In genomic region chr3:115825046-115825445, GRCh38 we compare ENCODE assay signal across 27 cellular contexts.
DNase-seq lines count a peak whose midpoint lies in the region; ATAC-seq, FAIRE-seq and TF ChIP-seq lines count a peak whose summit lies in the region.
"Had no signal": no experiment of that assay in that cellular context is flagged by ENCODE, and none has a peak within 500 bp of the region (broad histone marks: within the 10 kb centered on the region; RNA-seq: fewer than 3 reads in every experiment).

No MANE protein-coding gene starts in this region.

- no peaks in the 10 kb centered on the region for H3K36me3 ChIP-seq in mammary epithelial cell (ENCODE audit: insufficient read depth, low read length)
- H3K36me3 ChIP-seq in keratinocyte (ENCODE audit: control insufficient read depth in 2 of 2, extremely low read depth in 1 of 2, insufficient read depth in 2 of 2, low read length in 2 of 2) = no peaks in the 10 kb centered on the region
- H3K36me3 ChIP-seq: cardiac muscle cell, esophagus muscularis mucosa, pancreas, sigmoid colon, transverse colon had no signal

- H3K9me1 ChIP-seq in keratinocyte (ENCODE audit: control insufficient read depth, extremely low read depth, insufficient read depth, low read length) = no peaks in the 10 kb centered on the region

- WGBS in A549 (ENCODE audit: missing lambda C conversion rate) = 30% methylated on average over 2 of the region's 2 CpGs
- WGBS in mammary epithelial cell (ENCODE audit: low coverage, missing lambda C conversion rate) = 50% methylated on average over 2 of the region's 2 CpGs

- H3K4me3 ChIP-seq in A549 = no peak overlapping the region
- no peak overlapping the region for H3K4me3 ChIP-seq in mammary epithelial cell (replicated peaks in 1 of 3; ENCODE audit: insufficient read depth in 1 of 3, low read depth in 2 of 3, low read length in 3 of 3)
- no peak overlapping the region for H3K4me3 ChIP-seq in keratinocyte (ENCODE audit: control insufficient read depth in 2 of 3, extremely low read depth in 1 of 3, insufficient read depth in 2 of 3, low read depth in 1 of 3, low read length in 3 of 3)
- H3K4me3 ChIP-seq: cardiac muscle cell, esophagus muscularis mucosa, pancreas, sigmoid colon, transverse colon had no signal

- CTCF ChIA-PET in A549 (lab: Yijun Ruan, JAX) (interaction anchor here (0.6 to 2.2 kb wide), 3 partner anchors 10 to 41 kb away, joined by 3 to 6 read pairs (median 4); no protein-coding TSS in a partner anchor), mammary epithelial cell (lab: Charles Lee; ENCODE audit: low non-redundant PET) (interaction anchor here (0.6 kb wide), 1 partner anchor 131 kb away, joined by 3 read pairs; no protein-coding TSS in a partner anchor)

- no peak overlapping the region for H3K4me3 Mint-ChIP-seq in stimulated activated effector memory CD8-positive, alpha-beta T cell treated with anti-CD3 and anti-CD28 coated beads, Interleukin-12 subunit alpha, Interleukin-12 subunit beta, amount 100 ng/mL, for 72 hours
- H3K4me3 Mint-ChIP-seq: activated CD4-positive, alpha-beta memory T cell treated with anti-CD3 and anti-CD28 coated beads, Interleukin-2, amount 10 ng/mL, durations not matched to agents 7 days and 5 days; activated T-cell treated with anti-CD3 and anti-CD28 coated beads, Interleukin-2, amount 50 U/mL, for 4 hours; memory B cell; naive thymus-derived CD8-positive, alpha-beta T cell; stimulated activated naive CD8-positive, alpha-beta T cell treated with anti-CD3 and anti-CD28 coated beads, Interleukin-15, Interleukin-2, amounts not matched to agents 100 ng/mL and 50 ng/mL, for 24 hours had no signal

- no peaks in the 10 kb centered on the region for H3K9me3 Mint-ChIP-seq in stimulated activated effector memory CD8-positive, alpha-beta T cell treated with anti-CD3 and anti-CD28 coated beads, Interleukin-12 subunit alpha, Interleukin-12 subunit beta, amount 100 ng/mL, for 72 hours
- H3K9me3 Mint-ChIP-seq: activated CD4-positive, alpha-beta memory T cell treated with anti-CD3 and anti-CD28 coated beads, Interleukin-2, amount 10 ng/mL, durations not matched to agents 7 days and 5 days; activated naive CD4-positive, alpha-beta T cell treated with anti-CD3 and anti-CD28 coated beads, Interleukin-2, amount 50 U/mL, for 72 hours; activated T-cell treated with anti-CD3 and anti-CD28 coated beads, Interleukin-2, amount 50 U/mL, for 4 hours; memory B cell; naive thymus-derived CD8-positive, alpha-beta T cell; stimulated activated naive CD8-positive, alpha-beta T cell treated with anti-CD3 and anti-CD28 coated beads, Interleukin-15, Interleukin-2, amounts not matched to agents 100 ng/mL and 50 ng/mL, for 24 hours had no signal

- FAIRE-seq in A549 (lab: Jason Lieb, UNC) = no peak
- peak; percentile 97 for FAIRE-seq in keratinocyte (lab: Jason Lieb, UNC)
- FAIRE-seq: A204.1, kidney, pancreas had no signal

- H3K27me3 ChIP-seq in mammary epithelial cell (ENCODE audit: insufficient read depth, low read length) (no peaks in the 10 kb centered on the region), keratinocyte (ENCODE audit: control insufficient read depth, extremely low read depth, insufficient read depth, low read length) (no peaks in the 10 kb centered on the region)
- H3K27me3 ChIP-seq: cardiac muscle cell, esophagus muscularis mucosa, pancreas, sigmoid colon, transverse colon had no signal

- H2AFZ ChIP-seq in mammary epithelial cell (ENCODE audit: low read depth, low read length) (peak overlapping the region; percentile 16), keratinocyte (ENCODE audit: control insufficient read depth, low read length) (no peak overlapping the region)

- no peak for TF ChIP-seq RAD21 in A549 (conservative IDR thresholded peaks at IDR 0.05 in 1 of 2, IDR thresholded peaks at IDR 0.05 in 1 of 2)

- ATAC-seq in A549 = no peak
- no peak for ATAC-seq in GM18519 (IDR thresholded peaks at IDR 0.05; ENCODE audit: low FRiP score, unreplicated experiment)
- ATAC-seq in GM19023 (IDR thresholded peaks at IDR 0.05; ENCODE audit: unreplicated experiment) = no peak
- ATAC-seq in stimulated activated effector memory CD8-positive, alpha-beta T cell treated with anti-CD3 and anti-CD28 coated beads, Interleukin-12 subunit alpha, Interleukin-12 subunit beta, amount 100 ng/mL, for 72 hours = no peak
- ATAC-seq: activated naive CD4-positive, alpha-beta T cell treated with anti-CD3 and anti-CD28 coated beads, Interleukin-2, amount 50 U/mL, for 72 hours; activated T-cell treated with anti-CD3 and anti-CD28 coated beads, Interleukin-2, amount 50 U/mL, for 4 hours; naive thymus-derived CD8-positive, alpha-beta T cell had no signal

- H3K36me3 Mint-ChIP-seq in stimulated activated effector memory CD8-positive, alpha-beta T cell treated with anti-CD3 and anti-CD28 coated beads, Interleukin-12 subunit alpha, Interleukin-12 subunit beta, amount 100 ng/mL, for 72 hours = no peaks in the 10 kb centered on the region
- H3K36me3 Mint-ChIP-seq: activated naive CD4-positive, alpha-beta T cell treated with anti-CD3 and anti-CD28 coated beads, Interleukin-2, amount 50 U/mL, for 72 hours; memory B cell; naive thymus-derived CD8-positive, alpha-beta T cell had no signal

- in situ Hi-C loops in mammary epithelial cell (cut with MboI; ENCODE audit: low sequenced_read_pairs in 2 of 2) = no loop called here

- intact Hi-C loops in mammary epithelial cell (cut with micrococcal nuclease) = no loop called here

- H3K79me2 ChIP-seq in mammary epithelial cell (ENCODE audit: insufficient read depth, low read length) (no peaks in the 10 kb centered on the region), keratinocyte (ENCODE audit: control insufficient read depth, insufficient read depth, low read length) (no peaks in the 10 kb centered on the region)

- dilution Hi-C loops in mammary epithelial cell (cut with HindIII; ENCODE audit: low sequenced_read_pairs) = no loop called here
- dilution Hi-C loops in keratinocyte (cut with MboI; ENCODE audit: extremely low pct_ligation_motif_present, low sequenced_read_pairs) = no loop called here

- BruUV-seq in mammary epithelial cell (replicated peaks; lab: Mats Ljungman, UMichigan) = no TSS peak

- H3K27ac Mint-ChIP-seq in stimulated activated effector memory CD8-positive, alpha-beta T cell treated with anti-CD3 and anti-CD28 coated beads, Interleukin-12 subunit alpha, Interleukin-12 subunit beta, amount 100 ng/mL, for 72 hours = no peak overlapping the region
- H3K27ac Mint-ChIP-seq: activated CD4-positive, alpha-beta memory T cell treated with anti-CD3 and anti-CD28 coated beads, Interleukin-2, amount 10 ng/mL, durations not matched to agents 7 days and 5 days; activated naive CD4-positive, alpha-beta T cell treated with anti-CD3 and anti-CD28 coated beads, Interleukin-2, amount 50 U/mL, for 72 hours; memory B cell; naive thymus-derived CD8-positive, alpha-beta T cell; stimulated activated naive CD8-positive, alpha-beta T cell treated with anti-CD3 and anti-CD28 coated beads, Interleukin-15, Interleukin-2, amounts not matched to agents 100 ng/mL and 50 ng/mL, for 24 hours had no signal

- peaks cover 9% of the 10 kb centered on the region; the same call in 2 of the 3 replicates for H3K4me1 ChIP-seq in A549
- peaks cover 16% of the 10 kb centered on the region for H3K4me1 ChIP-seq in mammary epithelial cell (ENCODE audit: insufficient read depth, low read length)
- H3K4me1 ChIP-seq in keratinocyte (ENCODE audit: control insufficient read depth, extremely low read depth, insufficient read depth, low read length) = peaks cover 52% of the 10 kb centered on the region
- H3K4me1 ChIP-seq: esophagus muscularis mucosa, pancreas, sigmoid colon, transverse colon had no signal

- TF ChIP-seq POLR2A in A549 (IDR thresholded peaks at IDR 0.05; ENCODE audit: low read length) = no peak

- no peaks in the 10 kb centered on the region for H3K9me3 ChIP-seq in A549
- no peaks in the 10 kb centered on the region for H3K9me3 ChIP-seq in mammary epithelial cell (replicated peaks; ENCODE audit: insufficient read depth, low read length)
- no peaks in the 10 kb centered on the region for H3K9me3 ChIP-seq in keratinocyte (ENCODE audit: control insufficient read depth, low read depth, low read length)
- H3K9me3 ChIP-seq: esophagus muscularis mucosa, pancreas, sigmoid colon, transverse colon had no signal

- H4K20me1 ChIP-seq in mammary epithelial cell (ENCODE audit: insufficient read depth, low read length) = no peaks in the 10 kb centered on the region
- no peaks in the 10 kb centered on the region for H4K20me1 ChIP-seq in keratinocyte (ENCODE audit: control insufficient read depth, extremely low read depth, insufficient read depth, low read length)

- H3K27ac ChIP-seq in A549 (no peak overlapping the region), mammary epithelial cell (ENCODE audit: insufficient read depth, low read depth, low read length) (no peak overlapping the region), keratinocyte (ENCODE audit: control insufficient read depth, insufficient read depth, low read length) (no peak overlapping the region)
- H3K27ac ChIP-seq: cardiac muscle cell, esophagus muscularis mucosa, pancreas, sigmoid colon, transverse colon had no signal

- no peak overlapping the region for H3K9ac ChIP-seq in mammary epithelial cell (ENCODE audit: insufficient read depth, low read length)
- no peak overlapping the region for H3K9ac ChIP-seq in keratinocyte (ENCODE audit: control insufficient read depth, extremely low read depth, insufficient read depth, low read length)

- H3K4me2 ChIP-seq in A549 (peak overlapping the region; percentile 10; the same call in 1 of the 3 replicates), mammary epithelial cell (ENCODE audit: insufficient read depth, low read depth, low read length) (peak overlapping the region; percentile 24), keratinocyte (ENCODE audit: control insufficient read depth, extremely low read depth, insufficient read depth, low read depth, low read length) (peak overlapping the region; percentile 34)

- no peak for TF ChIP-seq EP300 in A549 (IDR thresholded peaks at IDR 0.05)

- TF ChIP-seq CTCF in A549 (IDR thresholded peaks at IDR 0.05) (no peak), mammary epithelial cell (conservative IDR thresholded peaks at IDR 0.05 in 1 of 2, IDR thresholded peaks at IDR 0.05 in 1 of 2; ENCODE audit: extremely low read depth in 1 of 2, insufficient read depth in 1 of 2, low read depth in 1 of 2, low read length in 2 of 2) (no peak), keratinocyte (optimal IDR thresholded peaks at IDR 0.05 in 1 of 3, IDR thresholded peaks at IDR 0.05 in 1 of 3, conservative IDR thresholded peaks at IDR 0.05 in 1 of 3; ENCODE audit: extremely low read depth in 1 of 3, insufficient read depth in 2 of 3, low read length in 3 of 3) (no peak)

- H3K4me1 Mint-ChIP-seq in stimulated activated effector memory CD8-positive, alpha-beta T cell treated with anti-CD3 and anti-CD28 coated beads, Interleukin-12 subunit alpha, Interleukin-12 subunit beta, amount 100 ng/mL, for 72 hours = no peaks in the 10 kb centered on the region
- H3K4me1 Mint-ChIP-seq: activated CD4-positive, alpha-beta memory T cell treated with anti-CD3 and anti-CD28 coated beads, Interleukin-2, amount 10 ng/mL, durations not matched to agents 7 days and 5 days; memory B cell; naive thymus-derived CD8-positive, alpha-beta T cell had no signal

- POLR2A ChIA-PET in A549 (lab: Yijun Ruan, JAX) = no interaction called here

- DNase-seq in A549 (ENCODE audit: low read depth in 1 of 2, low spot score in 1 of 2) (no peak), NCI-H226 (peak; percentile 89), mammary epithelial cell (peak; percentile 37), keratinocyte (ENCODE audit: low read depth, low spot score) (no peak), germinal center (ENCODE audit: low spot score) (no peak)
- DNase-seq in stimulated activated effector memory CD8-positive, alpha-beta T cell treated with anti-CD3 and anti-CD28 coated beads, Interleukin-12 subunit alpha, Interleukin-12 subunit beta, amount 100 ng/mL, for 72 hours (ENCODE audit: low spot score in 2 of 2) = no peak
- DNase-seq: activated CD4-positive, alpha-beta memory T cell treated with anti-CD3 and anti-CD28 coated beads, Interleukin-2, amount 10 ng/mL, durations not matched to agents 7 days and 5 days; activated CD4-positive, CD25-positive, alpha-beta regulatory T cell; activated T-cell treated with anti-CD3 and anti-CD28 coated beads, Interleukin-2, amount 50 U/mL, for 4 hours; C1 segment of cervical spinal cord; H7; kidney; naive thymus-derived CD8-positive, alpha-beta T cell; NCI-H146; NCI-H82; pancreas; sigmoid colon; stimulated activated CD4-positive, alpha-beta T cell treated with anti-CD3 and anti-CD28 coated beads, Interleukin-1b, Interleukin-23, amount 100 ng/mL, for 48 hours; transverse colon had no signal

Comparison
In these comparisons a context has a peak if more than half of its experiments do, and no peak if none do; other contexts are left out.
1. DNase-seq: peak in NCI-H226 (single experiment) and mammary epithelial cell (single experiment); none in A549 (0 of 2), keratinocyte (single experiment), germinal center (single experiment) and stimulated activated effector memory CD8-positive, alpha-beta T cell treated with anti-CD3 and anti-CD28 coated beads, Interleukin-12 subunit alpha, Interleukin-12 subunit beta, amount 100 ng/mL, for 72 hours (0 of 2).
2. Peak in every context shown above with its lines, with median percentiles within 50 percentile points of each other: H3K4me2 ChIP-seq.